27 cellular contexts compared by ENCODE assay signal in genomic region chrX:460116-460515, GRCh38.
"Had no signal": no experiment of that assay in that cellular context is flagged by ENCODE, and none has a peak within 500 bp of the region (broad histone marks: within the 10 kb centered on the region; RNA-seq: fewer than 3 reads in every experiment).

No MANE protein-coding gene starts in this region.

- H3K27ac Mint-ChIP-seq: mesothelial cell of epicardium; naive thymus-derived CD4-positive, alpha-beta T cell; nephron had no signal

- H3K36me3 Mint-ChIP-seq: mesothelial cell of epicardium had no signal

- H3K27me3 ChIP-seq: ovary, right lobe of liver, suprapubic skin, vagina had no signal

- H3K9me3 ChIP-seq: gastrocnemius medialis, mucosa of descending colon, ovary, right lobe of liver, suprapubic skin, vagina had no signal

- H3K4me3 Mint-ChIP-seq: mesothelial cell of epicardium; naive thymus-derived CD4-positive, alpha-beta T cell; nephron; stimulated activated naive CD8-positive, alpha-beta T cell treated with anti-CD3 and anti-CD28 coated beads, Interleukin-15, amount 100 ng/mL, for 72 hours had no signal

- H3K4me1 Mint-ChIP-seq: mesothelial cell of epicardium; nephron; stimulated activated naive CD8-positive, alpha-beta T cell treated with anti-CD3 and anti-CD28 coated beads, Interleukin-15, amount 100 ng/mL, for 72 hours had no signal

- H3K4me1 ChIP-seq: gastrocnemius medialis, left lung, right lobe of liver, suprapubic skin, vagina had no signal

- H3K27ac ChIP-seq: dorsolateral prefrontal cortex, epithelial cell of prostate, gastrocnemius medialis, left lung, ovary, right lobe of liver, suprapubic skin, vagina had no signal

- DNase-seq: cerebellar nuclear complex; effector CD4-positive, alpha-beta T cell; foreskin fibroblast; gastrocnemius medialis; left cardiac atrium; left lung; mesenchymal stem cell; mucosa of descending colon; naive thymus-derived CD4-positive, alpha-beta T cell; nucleus accumbens; ovary; retina; right lobe of liver; small intestine; stimulated activated CD4-positive, alpha-beta T cell treated with anti-CD3 and anti-CD28 coated beads, Interleukin-12 subunit alpha, Interleukin-12 subunit beta, amount 100 ng/mL, for 4 hours; stimulated activated CD4-positive, alpha-beta T cell treated with anti-CD3 and anti-CD28 coated beads, Interleukin-1b, Interleukin-23, amount 100 ng/mL, for 48 hours; stimulated activated CD4-positive, alpha-beta T cell treated with anti-CD3 and anti-CD28 coated beads, Interleukin-4, amount 100 ng/mL, for 1 hour; stimulated activated CD8-positive, alpha-beta memory T cell treated with anti-CD3 and anti-CD28 coated beads, Interleukin-4, amount 100 ng/mL, for 48 hours; stimulated activated naive CD4-positive, alpha-beta T cell; stimulated activated naive CD8-positive, alpha-beta T cell treated with anti-CD3 and anti-CD28 coated beads, Interleukin-15, amount 100 ng/mL, for 72 hours; trophoblast cell had no signal
